In genomic region chr15:24956131-24956838, GRCh38 we compare ENCODE assay signal across 8 cellular contexts. TPM values are rescaled to one million over a fixed set of nuclear protein-coding genes. Genes with fewer than 3 reads are reported as not detected.
DNase-seq lines count a peak whose midpoint lies in the region; ATAC-seq and TF ChIP-seq lines count a peak whose summit lies in the region.

No MANE protein-coding gene starts in this region.

- CTCF ChIA-PET in HEK293T (lab: Yijun Ruan, JAX), result no interaction called here

- H2AFZ ChIP-seq in MM.1S (ENCODE audit: low read length), result peak overlapping the region; percentile 25
- H2AFZ ChIP-seq in hepatocyte, result peak overlapping the region; percentile 67

- H3K36me3 ChIP-seq in DOHH2 (ENCODE audit: control insufficient read depth, low read length) (peaks cover 6% of the 10 kb centered on the region; the same call in 1 of the 2 replicates), MM.1S (replicated peaks; ENCODE audit: insufficient read depth, low read length) (no peaks in the 10 kb centered on the region; the same call in 1 of the 2 replicates), hepatocyte (replicated peaks; ENCODE audit: insufficient read depth, low read depth) (no peaks in the 10 kb centered on the region)

- H3F3A ChIP-seq in DOHH2 (ENCODE audit: control insufficient read depth, insufficient read depth) (no peaks in the 10 kb centered on the region), MM.1S (ENCODE audit: insufficient read depth, low read length) (0 out of 2 replicates have a peak, but pooled peaks cover 4% of the 10 kb centered on the region)

- H3K36me3 Mint-ChIP-seq in T-helper 17 cell (ENCODE audit: low read depth), result peaks cover 9% of the 10 kb centered on the region

- H3K4me3 Mint-ChIP-seq in T-helper 17 cell, result peak overlapping the region; percentile 92

- in situ Hi-C loops in astrocyte of the cerebellum (cut with HindIII; ENCODE audit: low sequenced_read_pairs), result loop anchor here (25.0 kb wide), 2 partner anchors 156 to 481 kb away; partner anchors contain the start of gene UBE3A

- no peaks in the 10 kb centered on the region for H3K27me3 ChIP-seq in DOHH2 (ENCODE audit: control insufficient read depth, low read length)
- no peaks in the 10 kb centered on the region for H3K27me3 ChIP-seq in MM.1S (replicated peaks; ENCODE audit: insufficient read depth, low read length)
- no peaks in the 10 kb centered on the region for H3K27me3 ChIP-seq in hepatocyte

- TF ChIP-seq CTCF in DOHH2 (IDR thresholded peaks at IDR 0.05; ENCODE audit: low read depth, low read length, poor library complexity, severe bottlenecking) (no peak), MM.1S (IDR thresholded peaks at IDR 0.05; ENCODE audit: low read length) (no peak), astrocyte of the cerebellum (IDR thresholded peaks at IDR 0.05; ENCODE audit: low read depth, low read length, missing control alignments) (no peak), hepatocyte (IDR thresholded peaks at IDR 0.05; ENCODE audit: poor library complexity) (no peak), retinal pigment epithelial cell (conservative IDR thresholded peaks at IDR 0.05; ENCODE audit: low read depth, low read length) (no peak)

- peak overlapping the region; percentile 91 for H3K4me3 ChIP-seq in DOHH2 (ENCODE audit: low read length)
- peak overlapping the region; percentile 93 for H3K4me3 ChIP-seq in MM.1S (ENCODE audit: low read length)
- peak overlapping the region; percentile 93 for H3K4me3 ChIP-seq in astrocyte of the cerebellum (ENCODE audit: low read depth, low read length)
- H3K4me3 ChIP-seq in hepatocyte, result peak overlapping the region; percentile 77
- H3K4me3 ChIP-seq in retinal pigment epithelial cell (ENCODE audit: low read length), result peak overlapping the region; percentile 92

- POLR2A ChIA-PET in HEK293T (lab: Yijun Ruan, JAX), result no interaction called here

- peaks cover 9% of the 10 kb centered on the region for H3K4me1 Mint-ChIP-seq in T-helper 17 cell

- peak overlapping the region; percentile 48 for H3K27ac ChIP-seq in DOHH2 (ENCODE audit: low read depth, low read length)
- peak overlapping the region; percentile 78; the same call in 1 of the 2 replicates for H3K27ac ChIP-seq in MM.1S (ENCODE audit: low read length)
- peak overlapping the region; percentile 96 for H3K27ac ChIP-seq in hepatocyte

- H3K9me3 ChIP-seq in DOHH2 (ENCODE audit: control insufficient read depth, insufficient read depth, low read length) (no peaks in the 10 kb centered on the region; the same call in 1 of the 2 replicates), MM.1S (replicated peaks; ENCODE audit: insufficient read depth, low read length) (no peaks in the 10 kb centered on the region), T-helper 17 cell (ENCODE audit: control insufficient read depth, low read length, poor library complexity, severe bottlenecking) (no peaks in the 10 kb centered on the region), hepatocyte (ENCODE audit: low read depth) (no peaks in the 10 kb centered on the region)

- DNase-seq in MM.1S (peak; percentile 74), T-helper 17 cell (peak; percentile 41 to 59 (median 59)), astrocyte of the cerebellum (ENCODE audit: low read depth) (peak; percentile 41), hepatocyte (ENCODE audit: low spot score) (peak; percentile 88), retinal pigment epithelial cell (ENCODE audit: low read depth) (peak; percentile 32), HEK293T (ENCODE audit: extremely low spot score) (no peak)

- no peaks in the 10 kb centered on the region for H3K27me3 Mint-ChIP-seq in T-helper 17 cell

- peak overlapping the region; percentile 64 for H3K4me2 ChIP-seq in DOHH2 (ENCODE audit: low read length)
- H3K4me2 ChIP-seq in MM.1S (ENCODE audit: low read depth, low read length), result peak overlapping the region; percentile 46
- H3K4me2 ChIP-seq in hepatocyte, result peak overlapping the region; percentile 83

- WGBS in hepatocyte (ENCODE audit: low lambda C conversion rate, missing lambda C conversion rate), result 38% methylated on average over 26 of the region's 28 CpGs

- peaks cover 64% of the 10 kb centered on the region for H3K79me2 ChIP-seq in DOHH2 (ENCODE audit: control insufficient read depth, low read length)
- peaks cover 57% of the 10 kb centered on the region for H3K79me2 ChIP-seq in MM.1S (ENCODE audit: low read length)
- peaks cover 55% of the 10 kb centered on the region for H3K79me2 ChIP-seq in hepatocyte

- H4K20me1 ChIP-seq in DOHH2 (ENCODE audit: control insufficient read depth, insufficient read depth, low read depth, low read length), result no peaks in the 10 kb centered on the region
- H4K20me1 ChIP-seq in MM.1S (ENCODE audit: insufficient read depth, low read length), result no peaks in the 10 kb centered on the region
- peaks cover 25% of the 10 kb centered on the region for H4K20me1 ChIP-seq in hepatocyte (ENCODE audit: insufficient read depth, poor library complexity, severe bottlenecking)

- H3K27ac Mint-ChIP-seq in T-helper 17 cell, result peak overlapping the region; percentile 96

- H3K9me2 ChIP-seq in DOHH2 (replicated peaks; ENCODE audit: control insufficient read depth, low read length) (no peaks in the 10 kb centered on the region), MM.1S (replicated peaks; ENCODE audit: insufficient read depth, low read length) (no peaks in the 10 kb centered on the region), hepatocyte (replicated peaks; ENCODE audit: insufficient read depth) (no peaks in the 10 kb centered on the region)

- H3K4me1 ChIP-seq in DOHH2 (ENCODE audit: control insufficient read depth, low read length), result peaks cover 11% of the 10 kb centered on the region; the same call in 1 of the 2 replicates
- H3K4me1 ChIP-seq in MM.1S (ENCODE audit: low read length), result no peaks in the 10 kb centered on the region
- no peaks in the 10 kb centered on the region for H3K4me1 ChIP-seq in hepatocyte (ENCODE audit: insufficient read depth)

- peak overlapping the region; percentile 78 for H3K9ac ChIP-seq in MM.1S (ENCODE audit: low read length)

- ATAC-seq in GM21786 (IDR thresholded peaks at IDR 0.05; ENCODE audit: unreplicated experiment) (peak; percentile 81), T-helper 17 cell (peak; percentile 82)

TF ChIP-seq in HEK293T, 16 proteins besides CTCF, POLR2A, EP300 and RAD21:
- no peak for TF ChIP-seq FOXM1 (IDR thresholded peaks at IDR 0.05; ENCODE audit: borderline replicate concordance)
- no peak for TF ChIP-seq SUZ12 (IDR thresholded peaks at IDR 0.05)
- no peak for TF ChIP-seq ELF4 (IDR thresholded peaks at IDR 0.05)
- no peak for TF ChIP-seq FOXK2 (IDR thresholded peaks at IDR 0.05)
- no peak for TF ChIP-seq LEF1 (IDR thresholded peaks at IDR 0.05; ENCODE audit: borderline replicate concordance)
- no peak for TF ChIP-seq L3MBTL2 (conservative IDR thresholded peaks at IDR 0.05)
- no peak for TF ChIP-seq CTBP1 (IDR thresholded peaks at IDR 0.05; ENCODE audit: borderline replicate concordance)
- no peak for TF ChIP-seq NFRKB (IDR thresholded peaks at IDR 0.05)
- TF ChIP-seq ZNF384 (IDR thresholded peaks at IDR 0.05), result no peak
- TF ChIP-seq PKNOX1 (IDR thresholded peaks at IDR 0.05), result no peak
- TF ChIP-seq BHLHE40 (IDR thresholded peaks at IDR 0.05; ENCODE audit: borderline replicate concordance), result no peak
- no peak for TF ChIP-seq SP1 (IDR thresholded peaks at IDR 0.05)
- no peak for TF ChIP-seq ARNT (IDR thresholded peaks at IDR 0.05)
- TF ChIP-seq FOXA1 (IDR thresholded peaks at IDR 0.05), result no peak
- no peak for TF ChIP-seq HDGF (IDR thresholded peaks at IDR 0.05; ENCODE audit: borderline replicate concordance)
- TF ChIP-seq TARDBP (IDR thresholded peaks at IDR 0.05), result no peak

RNA-seq across cellular contexts. Expression of gene SNRPN, which starts 1.5 kb away (rescaled TPM):
- total RNA-seq in T-helper 17 cell, result 10 to 100 TPM; 89.4 to 90.1 TPM
- 225 and 242 TPM in 2 replicates for total RNA-seq in hepatocyte
- polyA plus RNA-seq in hepatocyte, result 258 and 283 TPM in 2 replicates

RNA-seq across cellular contexts. Expression of gene SNURF, which starts 1.5 kb away (rescaled TPM):
- total RNA-seq in T-helper 17 cell (10 to 100 TPM; 13.2 to 23.0 TPM), hepatocyte (7.7 and 12.0 TPM in 2 replicates)
- polyA plus RNA-seq in hepatocyte, result 6.2 and 7.2 TPM in 2 replicates
